34 cellular contexts compared by ENCODE assay signal in the genomic region with DNA sequence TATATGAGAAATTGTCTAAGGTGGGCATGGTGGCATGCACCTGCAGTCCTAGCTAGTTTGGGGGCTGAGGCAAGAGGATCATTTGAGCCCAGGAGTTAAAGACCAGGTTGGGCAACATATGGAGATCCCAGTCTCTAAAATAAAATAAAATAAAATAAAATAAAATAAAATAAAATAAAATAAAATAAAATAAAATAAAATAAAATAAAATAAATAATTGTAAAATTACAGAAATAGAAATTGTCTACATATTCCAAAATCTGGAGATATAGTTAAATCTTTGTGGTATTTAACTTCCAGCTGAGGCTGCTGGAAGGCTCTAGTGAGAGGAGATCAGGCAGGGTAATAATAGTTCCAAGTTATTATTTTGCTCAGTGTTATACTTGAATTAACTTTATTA.
"Had no signal": no experiment of that assay in that cellular context is flagged by ENCODE, and none has a peak within 500 bp of the region (broad histone marks: within the 10 kb centered on the region; RNA-seq: fewer than 3 reads in every experiment).

No MANE protein-coding gene starts in this region.

- ATAC-seq: activated naive CD4-positive, alpha-beta T cell treated with anti-CD3 and anti-CD28 coated beads, Interleukin-2, amount 50 U/mL, for 72 hours; activated naive CD8-positive, alpha-beta T cell treated with anti-CD3 and anti-CD28 coated beads, Interleukin-2, amount 50 U/mL, for 24 hours; activated T-cell treated with anti-CD3 and anti-CD28 coated beads, Interleukin-2, amount 50 U/mL, for 4 hours; activated T-cell treated with anti-CD3 and anti-CD28 coated beads, Interleukin-2, amount 50 U/mL, for 72 hours; activated T-helper 17 cell treated with anti-CD3 and anti-CD28 coated beads, Interleukin-2, amount 50 U/mL, for 72 hours; body of pancreas had no signal

- H3K36me3 Mint-ChIP-seq: activated naive CD4-positive, alpha-beta T cell treated with anti-CD3 and anti-CD28 coated beads, Interleukin-2, amount 10 ng/mL, durations not matched to agents 7 days and 5 days; activated naive CD4-positive, alpha-beta T cell treated with anti-CD3 and anti-CD28 coated beads, Interleukin-2, amount 50 U/mL, for 24 hours; activated naive CD8-positive, alpha-beta T cell; activated naive CD8-positive, alpha-beta T cell treated with anti-CD3 and anti-CD28 coated beads for 36 hours; activated naive CD8-positive, alpha-beta T cell treated with anti-CD3 and anti-CD28 coated beads, Interleukin-2, amount 10 ng/mL, durations not matched to agents 7 days and 5 days had no signal

- H3K27me3 Mint-ChIP-seq: activated naive CD4-positive, alpha-beta T cell treated with anti-CD3 and anti-CD28 coated beads, Interleukin-2, amount 10 ng/mL, durations not matched to agents 7 days and 5 days; activated naive CD4-positive, alpha-beta T cell treated with anti-CD3 and anti-CD28 coated beads, Interleukin-2, amount 50 U/mL, for 24 hours; activated naive CD8-positive, alpha-beta T cell; activated naive CD8-positive, alpha-beta T cell treated with anti-CD3 and anti-CD28 coated beads for 36 hours; activated naive CD8-positive, alpha-beta T cell treated with anti-CD3 and anti-CD28 coated beads, Interleukin-2, amount 10 ng/mL, durations not matched to agents 7 days and 5 days; activated naive CD8-positive, alpha-beta T cell treated with anti-CD3 and anti-CD28 coated beads, Interleukin-2, amount 50 U/mL, for 24 hours; activated T-cell treated with anti-CD3 and anti-CD28 coated beads, Interleukin-2, amount 50 U/mL, for 24 hours; activated T-helper 17 cell treated with anti-CD3 and anti-CD28 coated beads, Interleukin-2, amount 50 U/mL, for 72 hours; central memory CD8-positive, alpha-beta T cell had no signal

- H3K4me3 Mint-ChIP-seq: activated naive CD4-positive, alpha-beta T cell treated with anti-CD3 and anti-CD28 coated beads for 36 hours; activated naive CD4-positive, alpha-beta T cell treated with anti-CD3 and anti-CD28 coated beads, Interleukin-2, amount 10 ng/mL, durations not matched to agents 7 days and 5 days; activated naive CD4-positive, alpha-beta T cell treated with anti-CD3 and anti-CD28 coated beads, Interleukin-2, amount 50 U/mL, for 24 hours; activated naive CD8-positive, alpha-beta T cell; activated naive CD8-positive, alpha-beta T cell treated with anti-CD3 and anti-CD28 coated beads for 36 hours; activated naive CD8-positive, alpha-beta T cell treated with anti-CD3 and anti-CD28 coated beads, Interleukin-2, amount 10 ng/mL, durations not matched to agents 7 days and 5 days; activated naive CD8-positive, alpha-beta T cell treated with anti-CD3 and anti-CD28 coated beads, Interleukin-2, amount 50 U/mL, for 24 hours; activated T-cell treated with anti-CD3 and anti-CD28 coated beads, Interleukin-2, amount 50 U/mL, for 24 hours; activated T-cell treated with anti-CD3 and anti-CD28 coated beads, Interleukin-2, amount 50 U/mL, for 4 hours; activated T-cell treated with anti-CD3 and anti-CD28 coated beads, Interleukin-2, amount 50 U/mL, for 72 hours; activated T-helper 1 cell treated with anti-CD3 and anti-CD28 coated beads, Interleukin-12 subunit alpha, Interleukin-12 subunit beta, Interleukin-2, Interleukin-4 antibody, amounts not matched to agents 30 ng/mL and 10 ng/mL and 1 ng/mL, durations not matched to agents 14 hours and 24 hours and 36 hours; activated T-helper 17 cell treated with anti-CD3 and anti-CD28 coated beads, Interleukin-2, amount 50 U/mL, for 72 hours; brain; central memory CD8-positive, alpha-beta T cell had no signal

- H3K27ac Mint-ChIP-seq: activated naive CD4-positive, alpha-beta T cell treated with anti-CD3 and anti-CD28 coated beads for 36 hours; activated naive CD4-positive, alpha-beta T cell treated with anti-CD3 and anti-CD28 coated beads, Interleukin-2, amount 10 ng/mL, durations not matched to agents 7 days and 5 days; activated naive CD4-positive, alpha-beta T cell treated with anti-CD3 and anti-CD28 coated beads, Interleukin-2, amount 50 U/mL, for 24 hours; activated naive CD4-positive, alpha-beta T cell treated with anti-CD3 and anti-CD28 coated beads, Interleukin-2, amount 50 U/mL, for 72 hours; activated naive CD8-positive, alpha-beta T cell; activated naive CD8-positive, alpha-beta T cell treated with anti-CD3 and anti-CD28 coated beads for 36 hours; activated naive CD8-positive, alpha-beta T cell treated with anti-CD3 and anti-CD28 coated beads, Interleukin-2, amount 10 ng/mL, durations not matched to agents 7 days and 5 days; activated naive CD8-positive, alpha-beta T cell treated with anti-CD3 and anti-CD28 coated beads, Interleukin-2, amount 50 U/mL, for 24 hours; activated T-cell treated with anti-CD3 and anti-CD28 coated beads, Interleukin-2, amount 50 U/mL, for 24 hours; activated T-cell treated with anti-CD3 and anti-CD28 coated beads, Interleukin-2, amount 50 U/mL, for 72 hours; activated T-helper 1 cell treated with anti-CD3 and anti-CD28 coated beads, Interleukin-12 subunit alpha, Interleukin-12 subunit beta, Interleukin-2, Interleukin-4 antibody, amounts not matched to agents 30 ng/mL and 10 ng/mL and 1 ng/mL, durations not matched to agents 14 hours and 24 hours and 36 hours; activated T-helper 17 cell treated with anti-CD3 and anti-CD28 coated beads, Interleukin-2, amount 50 U/mL, for 72 hours; activated T-helper 2 cell treated with anti-CD3 and anti-CD28 coated beads, Interferon-gamma antibody, Interleukin-2, Interleukin-4, amounts not matched to agents 10 μg/mL and 5 μg/mL and 100 μg/mL, durations not matched to agents 14 hours and 24 hours and 36 hours had no signal

- H3K4me1 Mint-ChIP-seq: activated naive CD4-positive, alpha-beta T cell treated with anti-CD3 and anti-CD28 coated beads, Interleukin-2, amount 10 ng/mL, durations not matched to agents 7 days and 5 days; activated naive CD4-positive, alpha-beta T cell treated with anti-CD3 and anti-CD28 coated beads, Interleukin-2, amount 50 U/mL, for 24 hours; activated naive CD8-positive, alpha-beta T cell treated with anti-CD3 and anti-CD28 coated beads for 36 hours; activated naive CD8-positive, alpha-beta T cell treated with anti-CD3 and anti-CD28 coated beads, Interleukin-2, amount 10 ng/mL, durations not matched to agents 7 days and 5 days; activated naive CD8-positive, alpha-beta T cell treated with anti-CD3 and anti-CD28 coated beads, Interleukin-2, amount 50 U/mL, for 24 hours; activated T-helper 17 cell treated with anti-CD3 and anti-CD28 coated beads, Interleukin-2, amount 50 U/mL, for 72 hours; central memory CD8-positive, alpha-beta T cell had no signal

- DNase-seq: activated effector memory CD4-positive, alpha-beta T cell treated with anti-CD3 and anti-CD28 coated beads, Interleukin-2, amount 50 U/mL, for 16 hours; activated effector memory CD4-positive, alpha-beta T cell treated with Interleukin-2 at 50 U/mL for 16 hours; activated gamma-delta T cell; activated gamma-delta T cell treated with Interleukin-2 at 50 U/mL for 16 hours; activated naive CD4-positive, alpha-beta T cell; activated naive CD4-positive, alpha-beta T cell treated with anti-CD3 and anti-CD28 coated beads for 36 hours; activated naive CD4-positive, alpha-beta T cell treated with anti-CD3 and anti-CD28 coated beads, Interleukin-2, amount 10 ng/mL, durations not matched to agents 7 days and 5 days; activated naive CD4-positive, alpha-beta T cell treated with anti-CD3 and anti-CD28 coated beads, Interleukin-2, amount 50 U/mL, for 16 hours; activated naive CD4-positive, alpha-beta T cell treated with Interleukin-2 at 50 U/mL for 16 hours; activated naive CD8-positive, alpha-beta T cell treated with anti-CD3 and anti-CD28 coated beads for 36 hours; activated naive CD8-positive, alpha-beta T cell treated with anti-CD3 and anti-CD28 coated beads, Interleukin-2, amount 10 ng/mL, durations not matched to agents 7 days and 5 days; activated naive CD8-positive, alpha-beta T cell treated with anti-CD3 and anti-CD28 coated beads, Interleukin-2, amount 50 U/mL, for 24 hours; activated T-cell treated with anti-CD3 and anti-CD28 coated beads, Interleukin-2, amount 50 U/mL, for 24 hours; activated T-cell treated with anti-CD3 and anti-CD28 coated beads, Interleukin-2, amount 50 U/mL, for 4 hours; activated T-cell treated with anti-CD3 and anti-CD28 coated beads, Interleukin-2, amount 50 U/mL, for 48 hours; activated T-cell treated with anti-CD3 and anti-CD28 coated beads, Interleukin-2, amount 50 U/mL, for 72 hours; adrenal gland; amniotic stem cell; amygdala; anterior cingulate cortex; aorta; body of pancreas; brain microvascular endothelial cell; caudate nucleus; central memory CD4-positive, alpha-beta T cell; cerebellar nuclear complex had no signal
